20 cellular contexts compared by ENCODE assay signal in genomic region chr2:129864719-129865118, GRCh38.
"Had no signal": no experiment of that assay in that cellular context is flagged by ENCODE, and none has a peak within 500 bp of the region (broad histone marks: within the 10 kb centered on the region; RNA-seq: fewer than 3 reads in every experiment).

No MANE protein-coding gene starts in this region.

- H2AFZ ChIP-seq: neural progenitor cell had no signal

- H3K36me3 ChIP-seq: heart right ventricle, neural progenitor cell, ovary, stomach had no signal

- H3K9me3 ChIP-seq: heart right ventricle, ovary, stomach had no signal

- FAIRE-seq: frontal cortex, islet of Langerhans, small intestine, urothelium cell line had no signal

- H3K27me3 ChIP-seq: dorsolateral prefrontal cortex, neural progenitor cell, ovary, stomach had no signal

- ATAC-seq: heart right ventricle; left lobe of liver; natural killer cell treated with Interleukin-12 subunit alpha and Interleukin-12 subunit beta and Interleukin-15 and Interleukin-18, amount 100 ng/mL, for 72 hours; right cardiac atrium had no signal

- DNase-seq: dorsolateral prefrontal cortex; effector CD8-positive, alpha-beta T cell; heart right ventricle; hypothalamus; midbrain; nucleus accumbens; ovary; right cardiac atrium; small intestine; stimulated activated CD4-positive, alpha-beta T cell treated with anti-CD3 and anti-CD28 coated beads, Interleukin-12 subunit alpha, Interleukin-12 subunit beta, amount 100 ng/mL, for 4 hours; stimulated activated naive CD4-positive, alpha-beta T cell; stomach; substantia nigra had no signal

- H3K4me3 ChIP-seq: coronary artery, dorsolateral prefrontal cortex, heart right ventricle, neural progenitor cell, ovary, stomach had no signal

- H3K4me1 ChIP-seq: heart right ventricle, neural progenitor cell had no signal

- H3K4me2 ChIP-seq: neural progenitor cell had no signal

- H3K9ac ChIP-seq: neural progenitor cell had no signal

- H3K27ac ChIP-seq: coronary artery, dorsolateral prefrontal cortex, heart right ventricle, neural progenitor cell, ovary, stomach had no signal
